In the genomic region with DNA sequence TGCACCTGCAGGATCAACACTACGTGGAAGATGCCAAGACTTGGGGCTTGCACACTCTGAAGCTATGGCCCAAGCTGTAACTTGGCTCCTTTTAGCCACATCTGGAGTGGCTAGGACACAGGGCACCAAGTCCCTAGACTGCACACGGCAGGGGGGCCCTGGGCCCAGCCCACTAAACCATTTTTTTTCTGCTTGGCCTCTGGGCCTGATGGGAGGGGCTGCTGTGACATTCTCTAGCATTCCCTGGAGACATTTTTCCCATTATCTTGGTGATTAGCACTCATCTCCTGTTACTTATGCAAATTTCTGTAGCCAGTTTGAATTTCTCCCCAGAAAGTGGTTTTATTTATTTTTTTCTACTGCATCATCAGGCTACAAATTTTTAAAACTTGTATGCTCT, we compare ENCODE assay signal across 22 cellular contexts.
"Had no signal": no experiment of that assay in that cellular context is flagged by ENCODE, and none has a peak within 500 bp of the region (broad histone marks: within the 10 kb centered on the region; RNA-seq: fewer than 3 reads in every experiment).

No MANE protein-coding gene starts in this region.

- H3K36me3 Mint-ChIP-seq: memory B cell; natural killer cell treated with Interleukin-12 subunit alpha and Interleukin-12 subunit beta and Interleukin-15 and Interleukin-18, amount 100 ng/mL, for 72 hours had no signal

- H3K36me3 ChIP-seq: heart left ventricle, left ventricle myocardium inferior, lower lobe of right lung, pancreas had no signal

- H3K27ac Mint-ChIP-seq: memory B cell; natural killer cell treated with Interleukin-12 subunit alpha and Interleukin-12 subunit beta and Interleukin-15 and Interleukin-18, amount 100 ng/mL, for 72 hours; progenitor cell of endocrine pancreas had no signal

- H3K4me1 ChIP-seq: heart left ventricle, left ventricle myocardium inferior, lower lobe of right lung, pancreas had no signal

- H3K4me3 Mint-ChIP-seq: memory B cell; natural killer cell treated with Interleukin-12 subunit alpha and Interleukin-12 subunit beta and Interleukin-15 and Interleukin-18, amount 100 ng/mL, for 72 hours had no signal

- H3K4me3 ChIP-seq: dorsolateral prefrontal cortex, heart left ventricle, left ventricle myocardium inferior, lower lobe of right lung, pancreas had no signal

- H3K9me3 ChIP-seq: lower lobe of right lung, pancreas had no signal

- ATAC-seq: esophagus mucosa; heart left ventricle; left cardiac atrium; lower lobe of right lung; natural killer cell treated with Interleukin-12 subunit alpha and Interleukin-12 subunit beta and Interleukin-15 and Interleukin-18, amount 100 ng/mL, for 72 hours; pancreas; right cardiac atrium had no signal

- H3K27ac ChIP-seq: dorsolateral prefrontal cortex, heart left ventricle, left ventricle myocardium inferior, lower lobe of right lung, pancreas had no signal

- H3K4me1 Mint-ChIP-seq: memory B cell had no signal

- H3K27me3 ChIP-seq: dorsolateral prefrontal cortex, heart left ventricle, pancreas had no signal

- H3K27me3 Mint-ChIP-seq: memory B cell; natural killer cell treated with Interleukin-12 subunit alpha and Interleukin-12 subunit beta and Interleukin-15 and Interleukin-18, amount 100 ng/mL, for 72 hours; progenitor cell of endocrine pancreas had no signal

- DNase-seq: cortex of kidney; dorsolateral prefrontal cortex; effector CD8-positive, alpha-beta T cell; heart left ventricle; hippocampal formation; kidney; left cardiac atrium; left ventricle myocardium inferior; lower lobe of right lung; midbrain; occipital lobe; pancreas; right cardiac atrium; small intestine; stimulated activated CD4-positive, alpha-beta T cell treated with anti-CD3 and anti-CD28 coated beads, Interleukin-12 subunit alpha, Interleukin-12 subunit beta, amount 100 ng/mL, for 4 hours; stimulated activated CD4-positive, alpha-beta T cell treated with anti-CD3 and anti-CD28 coated beads, Interleukin-2, amount 100 ng/mL, for 48 hours; stimulated activated naive CD4-positive, alpha-beta T cell treated with Interleukin-2 at 50 U/mL for 16 hours; trophoblast cell had no signal
